Comparison of ENCODE assay signal across 6 cellular contexts in genomic region chr20:30497191-30497590, GRCh38.
A peak's percentile ranks its signal among the peaks of the same experiment; 100 is the strongest.
DNase-seq lines count a peak whose midpoint lies in the region; ATAC-seq and TF ChIP-seq lines count a peak whose summit lies in the region.
"Not testable (repeated sequence)": the region's sequence is repeated elsewhere in the genome, so short reads cannot be mapped to it uniquely, and the experiment has no call there.

No MANE protein-coding gene starts in this region.

- not testable (repeated sequence) for ATAC-seq in upper lobe of right lung

- not testable (repeated sequence) for H3K27ac Mint-ChIP-seq in chondrocyte (ENCODE audit: unreplicated experiment)

- H3K27ac ChIP-seq in esophagus muscularis mucosa (replicated peaks in 1 of 4); right atrium auricular region; spleen; upper lobe of right lung: not testable (repeated sequence)

- peak; percentile 68 for DNase-seq in chondrocyte (ENCODE audit: low spot score)
- DNase-seq in esophagus muscularis mucosa (ENCODE audit: extremely low spot score) = peak; percentile 39
- peak; percentile 42 for DNase-seq in right atrium auricular region (ENCODE audit: low spot score)
- DNase-seq in mesenteric fat pad (ENCODE audit: low spot score) = peak; percentile 65
- peak; percentile 18 for DNase-seq in spleen
- peak; percentile 30 for DNase-seq in upper lobe of right lung

- H3K36me3 ChIP-seq in esophagus muscularis mucosa, right atrium auricular region, spleen, upper lobe of right lung: not testable (repeated sequence)

- H3K36me3 Mint-ChIP-seq in chondrocyte (ENCODE audit: low read depth) = not testable (repeated sequence)

- peaks cover 0 to 13% (median 5%) of the 10 kb centered on the region in 4 donors for H3K4me1 ChIP-seq in esophagus muscularis mucosa
- not testable (repeated sequence) for H3K4me1 ChIP-seq in right atrium auricular region, spleen, upper lobe of right lung

- H3K4me3 ChIP-seq in esophagus muscularis mucosa, right atrium auricular region, spleen, upper lobe of right lung: not testable (repeated sequence)

- intact Hi-C loops in esophagus muscularis mucosa (cut with DNase I); spleen (cut with DNase I; ENCODE audit: low total_unique reads); upper lobe of right lung (cut with DNase I): not testable (repeated sequence)

- H3K27me3 ChIP-seq in esophagus muscularis mucosa (peaks cover 0 to 43% (median 0%) of the 10 kb centered on the region in 4 donors), spleen (replicated peaks in 1 of 7) (peaks cover 0 to 36% (median 0%) of the 10 kb centered on the region in 7 donors)
- H3K27me3 ChIP-seq in right atrium auricular region, upper lobe of right lung: not testable (repeated sequence)

- H3K9me3 ChIP-seq in esophagus muscularis mucosa, right atrium auricular region, upper lobe of right lung: not testable (repeated sequence)
- peaks cover 0 to 23% (median 0%) of the 10 kb centered on the region in 8 donors for H3K9me3 ChIP-seq in spleen

- not testable (repeated sequence) for H3K4me3 Mint-ChIP-seq in chondrocyte (ENCODE audit: unreplicated experiment)

- TF ChIP-seq CTCF in chondrocyte (IDR thresholded peaks at IDR 0.05); esophagus muscularis mucosa (IDR thresholded peaks at IDR 0.05); right atrium auricular region (IDR thresholded peaks at IDR 0.05); spleen (IDR thresholded peaks at IDR 0.05 in 8 of 11, conservative IDR thresholded peaks at IDR 0.05 in 3 of 11); upper lobe of right lung (IDR thresholded peaks at IDR 0.05): not testable (repeated sequence)

- WGBS in esophagus muscularis mucosa = 98% methylated on average over 5 of the region's 15 CpGs
- WGBS in spleen, 5 donors = 92 to 95% (median 94%) methylated on average over 13 to 15 of the region's 15 CpGs

- H3K27me3 Mint-ChIP-seq in chondrocyte (ENCODE audit: low read depth) = not testable (repeated sequence)

- not testable (repeated sequence) for TF ChIP-seq EP300 in esophagus muscularis mucosa (IDR thresholded peaks at IDR 0.05)

- peaks cover 11% of the 10 kb centered on the region for H3K9me3 Mint-ChIP-seq in chondrocyte (ENCODE audit: low read depth)

- not testable (repeated sequence) for H3K4me1 Mint-ChIP-seq in chondrocyte (ENCODE audit: low read depth)

- not testable (repeated sequence) for TF ChIP-seq POLR2A in esophagus muscularis mucosa (IDR thresholded peaks at IDR 0.05; ENCODE audit: low read depth); spleen (IDR thresholded peaks at IDR 0.05)

Comparison
In these comparisons a context has a peak if more than half of its experiments do, and no peak if none do; other contexts are left out.
1. DNase-seq: peak in every context shown above with its lines; median percentile 68 in chondrocyte; 65 in mesenteric fat pad; 42 in right atrium auricular region; 39 in esophagus muscularis mucosa; 30 in upper lobe of right lung; 18 in spleen.